14 cellular contexts compared by ENCODE assay signal in the genomic region with DNA sequence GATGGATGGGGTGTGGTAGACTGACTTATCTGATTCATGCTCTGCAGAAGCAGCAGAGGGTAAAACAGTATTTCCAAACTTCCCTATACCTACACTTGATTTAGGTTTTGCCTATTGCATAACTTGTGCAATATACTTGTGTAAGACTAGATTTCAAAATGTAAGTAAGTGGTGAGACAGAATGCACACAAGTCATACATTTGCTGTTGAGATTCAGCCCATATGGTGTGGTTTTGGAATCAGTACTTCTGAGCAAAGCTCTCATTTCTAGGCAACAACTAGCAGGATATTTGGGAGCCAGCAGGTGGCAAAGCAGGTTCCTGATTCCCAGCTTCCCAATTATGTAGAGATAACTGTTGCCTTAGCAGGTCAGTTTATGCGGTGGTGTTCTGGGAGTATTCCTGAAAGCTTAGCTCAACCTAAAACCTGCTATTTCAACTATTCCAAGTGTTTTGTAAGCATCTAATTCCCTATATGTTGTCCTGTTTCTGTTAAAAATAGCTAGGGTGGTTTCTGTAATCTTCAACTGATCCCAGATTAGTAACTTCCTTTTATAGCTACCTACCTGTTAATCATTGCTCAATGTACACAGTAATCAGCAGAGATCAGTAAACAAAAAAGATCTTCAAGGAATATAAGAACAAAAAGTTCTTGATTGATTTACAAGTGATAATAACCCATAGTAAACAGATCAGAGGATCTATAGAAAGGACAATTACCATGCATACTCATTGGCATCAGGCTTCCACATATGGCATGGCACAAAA. TPM values are rescaled to one million over a fixed set of nuclear protein-coding genes. Genes with fewer than 3 reads are reported as not detected.
DNase-seq lines count a peak whose midpoint lies in the region; ATAC-seq, FAIRE-seq and TF ChIP-seq lines count a peak whose summit lies in the region.
"Had no signal": no experiment of that assay in that cellular context is flagged by ENCODE, and none has a peak within 500 bp of the region (broad histone marks: within the 10 kb centered on the region; RNA-seq: fewer than 3 reads in every experiment).

No MANE protein-coding gene starts in this region.

- H3K27me3 Mint-ChIP-seq in T-helper 2 cell treated with Interferon-gamma antibody and Interleukin-4, amounts not matched to agents 5 μg/mL and 100 μg/mL, for 36 hours (ENCODE audit: low read depth) = peaks cover 21% of the 10 kb centered on the region

- H3K36me3 ChIP-seq in BJ (ENCODE audit: control insufficient read depth, insufficient read depth, low read length) (no peaks in the 10 kb centered on the region), liver (ENCODE audit: control insufficient read depth in 4 of 4, insufficient read depth in 3 of 4, low read depth in 1 of 4, low read length in 3 of 4) (no peaks in the 10 kb centered on the region), heart left ventricle (no peaks in the 10 kb centered on the region), stomach (no peaks in the 10 kb centered on the region)
- H3K36me3 ChIP-seq: BLaER1 treated with 17β-estradiol and CSF1 and Interleukin-3, amounts not matched to agents 10 nM and 100 nM had no signal

- FAIRE-seq in HTR-8/SVneo (lab: Jason Lieb, UNC) = no peak
- FAIRE-seq: TTC549 had no signal

- DNase-seq in BJ (ENCODE audit: low read depth) (no peak), LNCaP clone FGC (ENCODE audit: low read depth) (peak; percentile 88), SKM-1 treated with dmso at 0.1 percent for 144 hours (lab: John Stamatoyannopoulos, UW; ENCODE audit: unreplicated experiment) (peak; percentile 96), heart left ventricle (no peak), stomach (no peak), HTR-8/SVneo (ENCODE audit: insufficient read length, low spot score) (no peak)
- DNase-seq in T-helper 2 cell treated with Interferon-gamma antibody and Interleukin-4, amounts not matched to agents 5 μg/mL and 100 μg/mL, for 36 hours (ENCODE audit: low spot score) = no peak
- DNase-seq: HFFc6; stimulated activated CD4-positive, alpha-beta T cell treated with anti-CD3 and anti-CD28 coated beads, Interleukin-2, amount 100 ng/mL, for 24 hours; stimulated activated naive CD8-positive, alpha-beta T cell treated with anti-CD3 and anti-CD28 coated beads, Interleukin-15, amount 100 ng/mL, for 72 hours had no signal

- intact Hi-C loops in heart left ventricle (cut with DNase I) = no loop called here
- intact Hi-C loops in stomach (cut with DNase I; ENCODE audit: low total_unique reads) = no loop called here

- CTCF ChIA-PET in BJ (lab: Yijun Ruan, JAX) = no interaction called here

- no peak overlapping the region for H3K27ac Mint-ChIP-seq in T-helper 2 cell treated with Interferon-gamma antibody and Interleukin-4, amounts not matched to agents 5 μg/mL and 100 μg/mL, for 36 hours
- H3K27ac Mint-ChIP-seq: HFFc6; stimulated activated naive CD8-positive, alpha-beta T cell treated with anti-CD3 and anti-CD28 coated beads, Interleukin-15, amount 100 ng/mL, for 72 hours had no signal

- H3K9me3 Mint-ChIP-seq in T-helper 2 cell treated with Interferon-gamma antibody and Interleukin-4, amounts not matched to agents 5 μg/mL and 100 μg/mL, for 36 hours = no peaks in the 10 kb centered on the region
- H3K9me3 Mint-ChIP-seq: HFFc6 had no signal

- peak overlapping the region; percentile 39 to 41 for H3K27ac ChIP-seq in liver (ENCODE audit: low read depth in 1 of 2, low read length in 2 of 2)
- H3K27ac ChIP-seq in heart left ventricle = no peak overlapping the region
- H3K27ac ChIP-seq in stomach = peak overlapping the region in 1 of 5 donors; percentile 10

- POLR2A ChIA-PET in BJ (lab: Charles Lee) = no interaction called here

- TF ChIP-seq CTCF in BJ (IDR thresholded peaks at IDR 0.05; ENCODE audit: insufficient read depth, low read depth, low read length) = peak; percentile 8; the same call in 1 of the 2 replicates
- peak; percentile 43 for TF ChIP-seq CTCF in LNCaP clone FGC (IDR thresholded peaks at IDR 0.05; ENCODE audit: control insufficient read depth, extremely low read depth, insufficient read depth)
- peak; percentile 47 for TF ChIP-seq CTCF in liver (IDR thresholded peaks at IDR 0.05; ENCODE audit: low read depth, low read length, missing input control)
- no peak for TF ChIP-seq CTCF in heart left ventricle (IDR thresholded peaks at IDR 0.05)
- TF ChIP-seq CTCF in stomach (IDR thresholded peaks at IDR 0.05) = peak in 2 of 7 experiments; percentile 15 to 34

- H3K4me3 Mint-ChIP-seq in T-helper 2 cell treated with Interferon-gamma antibody and Interleukin-4, amounts not matched to agents 5 μg/mL and 100 μg/mL, for 36 hours = no peak overlapping the region
- H3K4me3 Mint-ChIP-seq: HFFc6; stimulated activated naive CD8-positive, alpha-beta T cell treated with anti-CD3 and anti-CD28 coated beads, Interleukin-15, amount 100 ng/mL, for 72 hours had no signal

- H3K27me3 ChIP-seq in BJ (ENCODE audit: control insufficient read depth, insufficient read depth, low read length) (no peaks in the 10 kb centered on the region), liver (ENCODE audit: control insufficient read depth in 4 of 4, insufficient read depth in 4 of 4, low read length in 3 of 4) (no peaks in the 10 kb centered on the region), heart left ventricle (peaks cover 0 to 18% (median 0%) of the 10 kb centered on the region in 9 donors), stomach (no peaks in the 10 kb centered on the region)
- H3K27me3 ChIP-seq: BLaER1 treated with 17β-estradiol and CSF1 and Interleukin-3, amounts not matched to agents 10 nM and 100 nM had no signal

- TF ChIP-seq RAD21 in liver (IDR thresholded peaks at IDR 0.05) = peak; percentile 78 to 84

- no peak overlapping the region for H3K4me3 ChIP-seq in BJ (ENCODE audit: low read depth, low read length)
- H3K4me3 ChIP-seq in LNCaP clone FGC (ENCODE audit: low read depth, low read length) = no peak overlapping the region
- no peak overlapping the region for H3K4me3 ChIP-seq in liver (ENCODE audit: low read depth in 1 of 3, low read length in 3 of 3)
- no peak overlapping the region for H3K4me3 ChIP-seq in heart left ventricle
- no peak overlapping the region for H3K4me3 ChIP-seq in stomach
- H3K4me3 ChIP-seq: BLaER1 treated with 17β-estradiol and CSF1 and Interleukin-3, amounts not matched to agents 10 nM and 100 nM had no signal

- no peaks in the 10 kb centered on the region for H3K36me3 Mint-ChIP-seq in T-helper 2 cell treated with Interferon-gamma antibody and Interleukin-4, amounts not matched to agents 5 μg/mL and 100 μg/mL, for 36 hours (ENCODE audit: low read depth)

- H3K9me3 ChIP-seq in liver (ENCODE audit: control insufficient read depth in 4 of 4, low read length in 3 of 4) = no peaks in the 10 kb centered on the region
- H3K9me3 ChIP-seq in heart left ventricle = peaks cover 0 to 1% (median 0%) of the 10 kb centered on the region in 12 donors
- H3K9me3 ChIP-seq in stomach = no peaks in the 10 kb centered on the region
- H3K9me3 ChIP-seq: BLaER1 treated with 17β-estradiol and CSF1 and Interleukin-3, amounts not matched to agents 10 nM and 100 nM had no signal

- peak overlapping the region in 1 of 2 donors; percentile 68 for H3K9ac ChIP-seq in liver (ENCODE audit: low read depth in 1 of 2, low read length in 2 of 2)
- H3K9ac ChIP-seq: BLaER1 treated with 17β-estradiol and CSF1 and Interleukin-3, amounts not matched to agents 10 nM and 100 nM had no signal

- ATAC-seq in heart left ventricle = no peak
- ATAC-seq: stimulated activated naive CD8-positive, alpha-beta T cell treated with anti-CD3 and anti-CD28 coated beads, Interleukin-15, amount 100 ng/mL, for 72 hours had no signal

- WGBS in liver = 24% methylated on average over 1 of the region's 1 CpG
- WGBS in heart left ventricle, 4 donors = 20 to 48% (median 33%) methylated on average over 1 of the region's 1 CpG
- WGBS in stomach, 5 donors = 12 to 48% (median 31%) methylated on average over 1 of the region's 1 CpG

- TF ChIP-seq POLR2A in heart left ventricle (IDR thresholded peaks at IDR 0.05) (no peak), stomach (IDR thresholded peaks at IDR 0.05) (no peak)

- H3K4me1 Mint-ChIP-seq in T-helper 2 cell treated with Interferon-gamma antibody and Interleukin-4, amounts not matched to agents 5 μg/mL and 100 μg/mL, for 36 hours (ENCODE audit: low read depth) = peaks cover 2% of the 10 kb centered on the region
- H3K4me1 Mint-ChIP-seq: stimulated activated naive CD8-positive, alpha-beta T cell treated with anti-CD3 and anti-CD28 coated beads, Interleukin-15, amount 100 ng/mL, for 72 hours had no signal

- H3K4me1 ChIP-seq in liver (ENCODE audit: control insufficient read depth in 4 of 4, insufficient read depth in 4 of 4, low read length in 3 of 4) (peaks cover 0 to 16% (median 10%) of the 10 kb centered on the region in 4 donors), heart left ventricle (no peaks in the 10 kb centered on the region), stomach (peaks cover 0 to 10% (median 0%) of the 10 kb centered on the region in 4 donors)

- no peak for TF ChIP-seq EP300 in stomach (IDR thresholded peaks at IDR 0.05)

TF ChIP-seq in liver, 16 proteins besides CTCF, POLR2A, EP300 and RAD21 (continues in another document):
- TF ChIP-seq, protein P1, sequence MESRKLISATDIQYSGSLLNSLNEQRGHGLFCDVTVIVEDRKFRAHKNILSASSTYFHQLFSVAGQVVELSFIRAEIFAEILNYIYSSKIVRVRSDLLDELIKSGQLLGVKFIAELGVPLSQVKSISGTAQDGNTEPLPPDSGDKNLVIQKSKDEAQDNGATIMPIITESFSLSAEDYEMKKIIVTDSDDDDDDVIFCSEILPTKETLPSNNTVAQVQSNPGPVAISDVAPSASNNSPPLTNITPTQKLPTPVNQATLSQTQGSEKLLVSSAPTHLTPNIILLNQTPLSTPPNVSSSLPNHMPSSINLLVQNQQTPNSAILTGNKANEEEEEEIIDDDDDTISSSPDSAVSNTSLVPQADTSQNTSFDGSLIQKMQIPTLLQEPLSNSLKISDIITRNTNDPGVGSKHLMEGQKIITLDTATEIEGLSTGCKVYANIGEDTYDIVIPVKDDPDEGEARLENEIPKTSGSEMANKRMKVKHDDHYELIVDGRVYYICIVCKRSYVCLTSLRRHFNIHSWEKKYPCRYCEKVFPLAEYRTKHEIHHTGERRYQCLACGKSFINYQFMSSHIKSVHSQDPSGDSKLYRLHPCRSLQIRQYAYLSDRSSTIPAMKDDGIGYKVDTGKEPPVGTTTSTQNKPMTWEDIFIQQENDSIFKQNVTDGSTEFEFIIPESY (IDR thresholded peaks at IDR 0.05) = no peak

RNA-seq across cellular contexts. Expression of a gene that starts 8.5 kb away (rescaled TPM):
- not detected in 2 replicates for polyA plus RNA-seq in BJ (2011; rRNA removed)
- not detected in 2 replicates for polyA minus RNA-seq in BJ (2011; rRNA and poly(A)+ RNA removed)
- total RNA-seq in liver = not detected
- not detected for polyA plus RNA-seq in liver
- under 1 TPM in 1 of 9 donors, not detected in 8; 0.61 TPM for total RNA-seq in heart left ventricle
- polyA plus RNA-seq in heart left ventricle = under 1 TPM in 1 of 2 donors, not detected in 1; 0.17 TPM
- 1 to 10 TPM in 1 of 5 donors, not detected in 4; 2.8 TPM for total RNA-seq in stomach
- polyA plus RNA-seq in stomach = not detected
- total RNA-seq: HFFc6, OCI-LY7 had no signal

RNA-seq across cellular contexts. Expression of a gene that starts 18.0 kb away (rescaled TPM):
- 6.4 and 10.4 TPM in 2 replicates for polyA plus RNA-seq in BJ (2011; rRNA removed)
- 1.7 and 2.5 TPM in 2 replicates for polyA minus RNA-seq in BJ (2011; rRNA and poly(A)+ RNA removed)
- 10 to 100 TPM; 17.3 to 27.4 TPM for total RNA-seq in liver
- polyA plus RNA-seq in liver = 10 to 100 TPM; 37.3 to 61.4 TPM
- total RNA-seq in heart left ventricle = 10 to 100 TPM in 1 of 9 donors, 1 to 10 TPM in 8; 3.5 to 10.4 (median 4.6) TPM
- 1 to 10 TPM; 4.1 to 8.1 TPM for polyA plus RNA-seq in heart left ventricle
- total RNA-seq in stomach = 10 to 100 TPM in 4 of 5 donors, 1 to 10 TPM in 1; 4.5 to 24.0 (median 14.6) TPM
- polyA plus RNA-seq in stomach = 10 to 100 TPM in 2 of 3 donors, 1 to 10 TPM in 1; 6.2 to 34.2 (median 18.8) TPM
- total RNA-seq: OCI-LY7 had no signal

Comparison
In these comparisons a context has a peak if more than half of its experiments do, and no peak if none do; other contexts are left out.
1. DNase-seq: peak in LNCaP clone FGC (single experiment) and SKM-1 treated with dmso at 0.1 percent for 144 hours (single experiment); none in BJ (single experiment), heart left ventricle (0 of 5), T-helper 2 cell treated with Interferon-gamma antibody and Interleukin-4, amounts not matched to agents 5 μg/mL and 100 μg/mL, for 36 hours (single experiment), stomach (single experiment) and HTR-8/SVneo (single experiment).
2. CTCF ChIP-seq: peak in BJ (single experiment), LNCaP clone FGC (single experiment) and liver (single experiment); none in heart left ventricle (0 of 12).
3. H3K27ac ChIP-seq: peak in liver (2 of 2); none in heart left ventricle (0 of 12).